8 cellular contexts compared by ENCODE assay signal in genomic region chr14:35814371-35815005, GRCh38. TPM values are rescaled to one million over a fixed set of nuclear protein-coding genes. Genes with fewer than 3 reads are reported as not detected.
DNase-seq lines count a peak whose midpoint lies in the region; ATAC-seq and TF ChIP-seq lines count a peak whose summit lies in the region.

No MANE protein-coding gene starts in this region.

- H4K8ac ChIP-seq in mesendoderm (ENCODE audit: low read depth, low read length) = no peak overlapping the region

- H2BK120ac ChIP-seq in mesendoderm (ENCODE audit: low read depth, low read length) = no peak overlapping the region

- H2AK5ac ChIP-seq in mesendoderm (ENCODE audit: low read length) = no peak overlapping the region

- no peak overlapping the region for H3K9ac ChIP-seq in mesendoderm (ENCODE audit: low read length)

- H3K56ac ChIP-seq in mesendoderm (ENCODE audit: low read length) = no peak overlapping the region

- no peaks in the 10 kb centered on the region for H3K79me1 ChIP-seq in mesendoderm (ENCODE audit: low read length)

- H4K5ac ChIP-seq in mesendoderm (ENCODE audit: low read length) = no peak overlapping the region

- H3K4me2 ChIP-seq in mesendoderm (ENCODE audit: low read length) = no peak overlapping the region

- no peak overlapping the region for H3K18ac ChIP-seq in mesendoderm (ENCODE audit: low read length)

- no peak overlapping the region for H3K4ac ChIP-seq in mesendoderm (ENCODE audit: low read depth, low read length)

- H2BK5ac ChIP-seq in mesendoderm (ENCODE audit: low read length) = no peak overlapping the region

- H3K4me3 ChIP-seq in mesendoderm (ENCODE audit: low read length) = no peak overlapping the region

- no peak overlapping the region for H3K27ac ChIP-seq in mesendoderm (ENCODE audit: low read depth, low read length)

- H3K23ac ChIP-seq in mesendoderm (ENCODE audit: low read length) = no peak overlapping the region

- no peaks in the 10 kb centered on the region for H3K79me2 ChIP-seq in mesendoderm (ENCODE audit: control insufficient read depth, insufficient read depth, low read length)

- peak; percentile 74 for ATAC-seq in HG02610 (IDR thresholded peaks at IDR 0.05; ENCODE audit: unreplicated experiment)
- peak; percentile 72 to 85 for ATAC-seq in activated CD4-positive, CD25-positive, alpha-beta regulatory T cell treated with anti-CD3 and anti-CD28 coated beads, Interleukin-2, amount 50 U/mL, for 24 hours
- ATAC-seq in HG03457 (IDR thresholded peaks at IDR 0.05; ENCODE audit: unreplicated experiment) = no peak

- DNase-seq in NCI-H2107 (lab: John Stamatoyannopoulos, UW) = peak; percentile 19
- peak; percentile 47 for DNase-seq in dedifferentiated amniotic fluid mesenchymal stem cell (ENCODE audit: extremely low spot score)
- DNase-seq in mesendoderm = peak; percentile 68
- DNase-seq in stimulated activated CD8-positive, alpha-beta memory T cell treated with anti-CD3 and anti-CD28 coated beads, Interleukin-7, amount 100 ng/mL, for 4 hours (ENCODE audit: low read depth in 2 of 2) = peak; percentile 52 to 76

- no peaks in the 10 kb centered on the region for H3K27me3 ChIP-seq in mesendoderm (ENCODE audit: insufficient read depth, low read length, poor library complexity)

- no peak overlapping the region for H2BK15ac ChIP-seq in mesendoderm (replicated peaks; ENCODE audit: low read depth)

- peak; percentile 86 for TF ChIP-seq CTCF in GM12873 (IDR thresholded peaks at IDR 0.05; ENCODE audit: insufficient read depth, low read depth, low read length, missing control alignments)

- no peaks in the 10 kb centered on the region for H3K36me3 ChIP-seq in mesendoderm (ENCODE audit: control insufficient read depth, insufficient read depth, low read length)

- WGBS in mesendoderm (ENCODE audit: extremely low coverage, insufficient coverage, low lambda C conversion rate) = no CpG with 5 or more reads among the region's 3 CpGs

- no peaks in the 10 kb centered on the region for H3K4me1 ChIP-seq in mesendoderm (ENCODE audit: control insufficient read depth, low read depth, low read length)

RNA-seq across cellular contexts. Expression of gene RALGAPA1, which starts 5.4 kb away (rescaled TPM):
- 11.2 TPM for polyA plus RNA-seq in mesendoderm (2013, experiment 1 of 2)
- polyA plus RNA-seq in mesendoderm (2013, experiment 2 of 2) = 10.7 TPM

RNA-seq across cellular contexts. Expression of gene BRMS1L, which starts 11.7 kb away (rescaled TPM):
- 7.1 TPM for polyA plus RNA-seq in mesendoderm (2013, experiment 1 of 2)
- polyA plus RNA-seq in mesendoderm (2013, experiment 2 of 2) = 7.2 TPM
